ENCODE assay signal across 19 cellular contexts in genomic region chr17:29160253-29160652, GRCh38. TPM values are rescaled to one million over a fixed set of nuclear protein-coding genes. Genes with fewer than 3 reads are reported as not detected.
DNase-seq lines count a peak whose midpoint lies in the region; ATAC-seq, FAIRE-seq and TF ChIP-seq lines count a peak whose summit lies in the region.
"Had no signal": no experiment of that assay in that cellular context is flagged by ENCODE, and none has a peak within 500 bp of the region (broad histone marks: within the 10 kb centered on the region; RNA-seq: fewer than 3 reads in every experiment).

No MANE protein-coding gene starts in this region.

- H3K9me3 ChIP-seq in BLaER1 treated with 17β-estradiol and CSF1 and Interleukin-3, amounts not matched to agents 10 nM and 100 nM (replicated peaks in 1 of 11), result no peaks in the 10 kb centered on the region
- no peaks in the 10 kb centered on the region for H3K9me3 ChIP-seq in Panc1 (ENCODE audit: control insufficient read depth, insufficient read depth, low read depth, low read length)
- H3K9me3 ChIP-seq in HepG2 (ENCODE audit: low read length), result no peaks in the 10 kb centered on the region

- no peak overlapping the region; a peak in 2 of 22 replicates for H3K9ac ChIP-seq in BLaER1 treated with 17β-estradiol and CSF1 and Interleukin-3, amounts not matched to agents 10 nM and 100 nM
- peak overlapping the region; percentile 54; the same call in 1 of the 2 replicates for H3K9ac ChIP-seq in HepG2 (ENCODE audit: insufficient read depth, low read depth, low read length)

- POLR2A ChIA-PET in Panc1 (lab: Charles Lee), result interaction anchor here (0.6 to 1.1 kb wide), 2 partner anchors 16 to 19 kb away, joined by 3 to 6 read pairs; no protein-coding TSS in a partner anchor
- POLR2A ChIA-PET in HepG2 (lab: Yijun Ruan, JAX), result interaction anchor here (2.1 to 21.6 kb wide), 2 partner anchors 11 to 18 kb away, joined by 7 to 618 read pairs; partner anchors contain the start of gene MYO18A

- no peak for TF ChIP-seq POLR2A in HepG2 (IDR thresholded peaks at IDR 0.05; ENCODE audit: insufficient read depth in 1 of 2, low read depth in 2 of 2, low read length in 2 of 2)

- no peak overlapping the region for H3K27ac ChIP-seq in BLaER1 treated with 17β-estradiol and CSF1 and Interleukin-3, amounts not matched to agents 10 nM and 100 nM
- peak overlapping the region; percentile 97 for H3K27ac ChIP-seq in Panc1 (ENCODE audit: low read length)
- peak overlapping the region; percentile 73 for H3K27ac ChIP-seq in HepG2 (ENCODE audit: extremely low read length, insufficient read depth, low read length)
- peak overlapping the region; percentile 37 for H3K27ac ChIP-seq in substantia nigra (ENCODE audit: low read depth, low read length, poor library complexity, severe bottlenecking)

- TF ChIP-seq CTCF in Panc1 (IDR thresholded peaks at IDR 0.05), result no peak
- no peak for TF ChIP-seq CTCF in HepG2 (CRISPR knock-in tag; IDR thresholded peaks at IDR 0.05)

- DNase-seq in Panc1 (ENCODE audit: low read depth, low spot score) (no peak), HepG2 (ENCODE audit: low spot score) (no peak), substantia nigra (lab: John Stamatoyannopoulos, UW) (no peak), NCI-H2029 treated with DMSO at 0.1 percent for 48 hours (lab: John Stamatoyannopoulos, UW) (no peak), amniotic stem cell (lab: John Stamatoyannopoulos, UW) (no peak)
- DNase-seq in activated CD8-positive, alpha-beta memory T cell treated with anti-CD3 and anti-CD28 coated beads, Interleukin-2, amount 10 ng/mL, durations not matched to agents 7 days and 5 days, result no peak
- DNase-seq: AML-193; CD4-positive, alpha-beta T cell; DMS79 treated with DMSO at 0.1 percent for 48 hours; MV-4-11; NCI-H1417 treated with DMSO at 0.1 percent for 48 hours; NCI-H2029; NCI-H510A treated with DMSO at 0.1 percent for 48 hours; OCI-M1 had no signal

- TF ChIP-seq RAD21 in HepG2 (CRISPR knock-in tag; IDR thresholded peaks at IDR 0.05), result no peak

- H3K27me3 ChIP-seq in BLaER1 treated with 17β-estradiol and CSF1 and Interleukin-3, amounts not matched to agents 10 nM and 100 nM, result no peaks in the 10 kb centered on the region
- H3K27me3 ChIP-seq in Panc1 (ENCODE audit: control insufficient read depth, insufficient read depth, low read length) (no peaks in the 10 kb centered on the region), HepG2 (ENCODE audit: control insufficient read depth in 1 of 2, insufficient read depth in 2 of 2, low read length in 2 of 2) (no peaks in the 10 kb centered on the region)

- peaks cover 32% of the 10 kb centered on the region for H3K4me1 Mint-ChIP-seq in activated CD8-positive, alpha-beta memory T cell treated with anti-CD3 and anti-CD28 coated beads, Interleukin-2, amount 10 ng/mL, durations not matched to agents 7 days and 5 days

- in situ Hi-C loops in Panc1 (cut with HindIII; ENCODE audit: low pct_unique_long_range_greater_than_20kb, low sequenced_read_pairs) (no loop called here), HepG2 (cut with HindIII; ENCODE audit: extremely low pct_ligation_motif_present, low pct_unique_long_range_greater_than_20kb) (no loop called here)

- no peaks in the 10 kb centered on the region for H3K27me3 Mint-ChIP-seq in activated CD8-positive, alpha-beta memory T cell treated with anti-CD3 and anti-CD28 coated beads, Interleukin-2, amount 10 ng/mL, durations not matched to agents 7 days and 5 days
- H3K27me3 Mint-ChIP-seq: CD4-positive, alpha-beta T cell; IgD-negative memory B cell had no signal

- H3K4me1 ChIP-seq in BLaER1 treated with 17β-estradiol and CSF1 and Interleukin-3, amounts not matched to agents 10 nM and 100 nM, result peaks cover 70 to 89% (median 77%) of the 10 kb centered on the region in 10 experiments
- H3K4me1 ChIP-seq in Panc1 (ENCODE audit: control insufficient read depth, insufficient read depth, low read length), result peaks cover 60% of the 10 kb centered on the region
- H3K4me1 ChIP-seq in HepG2 (ENCODE audit: insufficient read depth, low read length), result peaks cover 77% of the 10 kb centered on the region

- intact Hi-C loops in Panc1 (cut with micrococcal nuclease; ENCODE audit: unreplicated experiment), result no loop called here
- intact Hi-C loops in HepG2 (cut with micrococcal nuclease; ENCODE audit: unreplicated experiment), result no loop called here

- peak overlapping the region in 6 of 11 experiments; percentile 55 to 82 (median 78); a peak in 8 of 22 replicates for H3K4me2 ChIP-seq in BLaER1 treated with 17β-estradiol and CSF1 and Interleukin-3, amounts not matched to agents 10 nM and 100 nM
- H3K4me2 ChIP-seq in HepG2 (ENCODE audit: low read depth, low read length), result peak overlapping the region; percentile 71

- peaks cover 83% of the 10 kb centered on the region for H3K79me2 ChIP-seq in HepG2 (ENCODE audit: insufficient read depth, low read length)

- H3K36me3 Mint-ChIP-seq in activated CD8-positive, alpha-beta memory T cell treated with anti-CD3 and anti-CD28 coated beads, Interleukin-2, amount 10 ng/mL, durations not matched to agents 7 days and 5 days, result no peaks in the 10 kb centered on the region

- H4K20me1 ChIP-seq in BLaER1 treated with 17β-estradiol and CSF1 and Interleukin-3, amounts not matched to agents 10 nM and 100 nM, result peaks cover 0 to 58% (median 19%) of the 10 kb centered on the region in 11 experiments; a peak in 12 of 22 replicates
- peaks cover 18% of the 10 kb centered on the region for H4K20me1 ChIP-seq in HepG2 (ENCODE audit: insufficient read depth, low read length)

- ATAC-seq in Panc1, result no peak
- ATAC-seq in HepG2, result no peak
- ATAC-seq in activated CD8-positive, alpha-beta memory T cell treated with anti-CD3 and anti-CD28 coated beads, Interleukin-2, amount 10 ng/mL, durations not matched to agents 7 days and 5 days, result no peak
- ATAC-seq: HCT116 had no signal

- no peak for FAIRE-seq in HepG2 (lab: Jason Lieb, UNC)
- FAIRE-seq: G401.6, GM12891 had no signal

- WGBS in HepG2 (ENCODE audit: low lambda C conversion rate), result 8% methylated on average over 2 of the region's 2 CpGs

- no peak overlapping the region for H3K4me3 ChIP-seq in BLaER1 treated with 17β-estradiol and CSF1 and Interleukin-3, amounts not matched to agents 10 nM and 100 nM
- H3K4me3 ChIP-seq in Panc1 (ENCODE audit: low read depth in 2 of 2, low read length in 2 of 2) (no peak overlapping the region), HepG2 (replicated peaks in 1 of 3; ENCODE audit: insufficient read depth in 1 of 3, low read depth in 2 of 3, low read length in 3 of 3) (no peak overlapping the region)

- H3K4me3 Mint-ChIP-seq in activated CD8-positive, alpha-beta memory T cell treated with anti-CD3 and anti-CD28 coated beads, Interleukin-2, amount 10 ng/mL, durations not matched to agents 7 days and 5 days, result no peak overlapping the region
- H3K4me3 Mint-ChIP-seq: CD4-positive, alpha-beta T cell had no signal

- no peak overlapping the region for H3K27ac Mint-ChIP-seq in activated CD8-positive, alpha-beta memory T cell treated with anti-CD3 and anti-CD28 coated beads, Interleukin-2, amount 10 ng/mL, durations not matched to agents 7 days and 5 days
- H3K27ac Mint-ChIP-seq: CD4-positive, alpha-beta T cell had no signal

- CTCF ChIA-PET in Panc1 (lab: Charles Lee) (interaction anchor here (0.7 to 0.9 kb wide), 2 partner anchors 11 to 20 kb away, joined by 3 to 5 read pairs; partner anchors contain the start of gene MYO18A), HepG2 (lab: Yijun Ruan, JAX; ENCODE audit: low intra/inter-chr PET ratio, low total read pairs) (no interaction called here)
- CTCF ChIA-PET in activated CD8-positive, alpha-beta memory T cell treated with anti-CD3 and anti-CD28 coated beads, Interleukin-2, amount 10 ng/mL, durations not matched to agents 7 days and 5 days (lab: Charles Lee), result interaction anchor here (1.3 to 23.1 kb wide), 7 partner anchors 8 to 59 kb away, joined by 3 to 541 read pairs (median 9); partner anchors contain the start of gene MYO18A

- BruUV-seq in Panc1 (replicated peaks; lab: Mats Ljungman, UMichigan) (no TSS peak), HepG2 (replicated peaks; lab: Mats Ljungman, UMichigan) (no TSS peak)

- H3K9me3 Mint-ChIP-seq in activated CD8-positive, alpha-beta memory T cell treated with anti-CD3 and anti-CD28 coated beads, Interleukin-2, amount 10 ng/mL, durations not matched to agents 7 days and 5 days (ENCODE audit: low read depth), result no peaks in the 10 kb centered on the region
- H3K9me3 Mint-ChIP-seq: CD4-positive, alpha-beta T cell; IgD-negative memory B cell had no signal

- TF ChIP-seq EP300 in HepG2 (IDR thresholded peaks at IDR 0.05; ENCODE audit: low read depth in 2 of 2, low read length in 2 of 2) (no peak), HepG2 (CRISPR knock-in tag; IDR thresholded peaks at IDR 0.05; ENCODE audit: borderline replicate concordance) (no peak)

- peaks cover 0 to 18% (median 5%) of the 10 kb centered on the region in 11 experiments; a peak in 16 of 22 replicates for H3K36me3 ChIP-seq in BLaER1 treated with 17β-estradiol and CSF1 and Interleukin-3, amounts not matched to agents 10 nM and 100 nM
- no peaks in the 10 kb centered on the region for H3K36me3 ChIP-seq in Panc1 (ENCODE audit: control insufficient read depth, insufficient read depth, low read length)
- peaks cover 9 to 36% of the 10 kb centered on the region in 2 experiments for H3K36me3 ChIP-seq in HepG2 (replicated peaks in 1 of 2; ENCODE audit: control insufficient read depth in 1 of 2, insufficient read depth in 2 of 2, low read length in 2 of 2)

- H2AFZ ChIP-seq in HepG2 (ENCODE audit: low read length), result no peak overlapping the region

RNA-seq across cellular contexts. Expression of gene MYO18A, which starts 19.9 kb away (rescaled TPM):
- total RNA-seq in Panc1 (2021; ENCODE audit: unreplicated experiment), result 108 TPM
- 94.4 TPM for polyA plus RNA-seq in Panc1 (2012; ENCODE audit: insufficient read length)
- 21.2 and 24.8 TPM in 2 replicates for total RNA-seq in HepG2 (2016; rRNA removed; fragmentation: Illumina TruSeq; extraction: Trizol)
- total RNA-seq in HepG2 (2016; cell fraction: cytosol; rRNA removed; fragmentation: Illumina TruSeq; extraction: Trizol; ENCODE audit: low read depth), result 4.9 and 7.5 TPM in 2 replicates
- 16.3 and 25.6 TPM in 2 replicates for total RNA-seq in HepG2 (2016; cell fraction: insoluble cytoplasmic fraction; rRNA removed; fragmentation: Illumina TruSeq; extraction: Trizol)
- 5.8 and 6.0 TPM in 2 replicates for total RNA-seq in HepG2 (2016; cell fraction: membrane; rRNA removed; fragmentation: Illumina TruSeq; extraction: Trizol)
- total RNA-seq in HepG2 (2016; cell fraction: nucleus; rRNA removed; fragmentation: Illumina TruSeq; extraction: Trizol), result 24.8 and 30.3 TPM in 2 replicates
- 16.8 and 23.2 TPM in 2 replicates for polyA plus RNA-seq in HepG2 (2011; rRNA removed)
- polyA plus RNA-seq in HepG2 (2011; cell fraction: cytosol; rRNA removed), result 8.3 and 9.6 TPM in 2 replicates
- 155 and 159 TPM in 2 replicates for polyA plus RNA-seq in HepG2 (2011; cell fraction: nucleus; rRNA removed)
- polyA plus RNA-seq in HepG2 (2012), result 42.0 and 44.5 TPM in 2 replicates
- 0.96 and 1.4 TPM in 2 replicates for polyA plus RNA-seq in HepG2 (2016; cell fraction: cytosol; fragmentation: Illumina TruSeq; extraction: Trizol; ENCODE audit: low read depth)
- 16.0 and 20.4 TPM in 2 replicates for polyA plus RNA-seq in HepG2 (2016; cell fraction: insoluble cytoplasmic fraction; fragmentation: Illumina TruSeq; extraction: Trizol; ENCODE audit: low read depth)
- polyA plus RNA-seq in HepG2 (2016; cell fraction: membrane; fragmentation: Illumina TruSeq; extraction: Trizol; ENCODE audit: low read depth), result 2.4 and 3.0 TPM in 2 replicates
- polyA plus RNA-seq in HepG2 (2016; cell fraction: nucleus; fragmentation: Illumina TruSeq; extraction: Trizol; ENCODE audit: insufficient read depth, low read depth), result 72.8 and 77.7 TPM in 2 replicates
- 39.4 and 67.1 TPM in 2 replicates for polyA minus RNA-seq in HepG2 (2011; rRNA and poly(A)+ RNA removed; ENCODE audit: low replicate concordance)
- polyA minus RNA-seq in HepG2 (2011; cell fraction: cytosol; rRNA and poly(A)+ RNA removed), result 13.7 and 17.4 TPM in 2 replicates
- 65.8 and 83.4 TPM in 2 replicates for polyA minus RNA-seq in HepG2 (2011; cell fraction: nucleus; rRNA and poly(A)+ RNA removed)
- 10 to 100 TPM; 67.7 to 85.8 TPM for total RNA-seq in activated CD8-positive, alpha-beta memory T cell treated with anti-CD3 and anti-CD28 coated beads, Interleukin-2, amount 10 ng/mL, durations not matched to agents 7 days and 5 days

Comparison
In these comparisons a context has a peak if more than half of its experiments do, and no peak if none do; other contexts are left out.
1. H3K27ac ChIP-seq: peak in Panc1 (single experiment), HepG2 (single experiment) and substantia nigra (single experiment); none in BLaER1 treated with 17β-estradiol and CSF1 and Interleukin-3, amounts not matched to agents 10 nM and 100 nM (0 of 11).